In genomic region chr3:176872771-176873209, GRCh38 we compare ENCODE assay signal across 8 cellular contexts.
A peak's percentile ranks its signal among the peaks of the same experiment; 100 is the strongest.
DNase-seq lines count a peak whose midpoint lies in the region; ATAC-seq and TF ChIP-seq lines count a peak whose summit lies in the region.

No MANE protein-coding gene starts in this region.

- H3K4me3 ChIP-seq in heart right ventricle, result no peak overlapping the region
- no peak overlapping the region for H3K4me3 ChIP-seq in sigmoid colon

- H3K36me3 ChIP-seq in heart right ventricle (no peaks in the 10 kb centered on the region), sigmoid colon (no peaks in the 10 kb centered on the region)

- H3K27me3 ChIP-seq in heart right ventricle, result no peaks in the 10 kb centered on the region
- H3K27me3 ChIP-seq in sigmoid colon, result no peaks in the 10 kb centered on the region

- H3K4me1 ChIP-seq in heart right ventricle (peaks cover 0 to 11% (median 0%) of the 10 kb centered on the region in 9 donors), sigmoid colon (peaks cover 0 to 4% (median under 1%) of the 10 kb centered on the region in 4 donors)

- WGBS in heart right ventricle, 2 donors, result 11 to 14% methylated on average over 4 of the region's 4 CpGs
- 19 to 27% methylated on average over 4 of the region's 4 CpGs for WGBS in sigmoid colon, 2 donors

- TF ChIP-seq EP300 in sigmoid colon (IDR thresholded peaks at IDR 0.05), result no peak

- TF ChIP-seq CTCF in heart right ventricle (IDR thresholded peaks at IDR 0.05), result peak; percentile 52 to 80 (median 72)
- TF ChIP-seq CTCF in sigmoid colon (IDR thresholded peaks at IDR 0.05), result peak in 3 of 4 experiments; percentile 48 to 66 (median 48)

- TF ChIP-seq POLR2A in sigmoid colon (IDR thresholded peaks at IDR 0.05), result no peak

- intact Hi-C loops in heart right ventricle (cut with DNase I), result loop anchor here in 7 of 10 donors (1.0 to 10.0 kb wide), 8 partner anchors 60 to 1515 kb away; no protein-coding TSS in a partner anchor
- intact Hi-C loops in sigmoid colon (cut with DNase I), result loop anchor here (5.0 kb wide), 1 partner anchor 65 kb away; no protein-coding TSS in a partner anchor

- ATAC-seq in GM21390 (IDR thresholded peaks at IDR 0.05; ENCODE audit: unreplicated experiment), result peak; percentile 96
- peak; percentile 87 for ATAC-seq in HG03575 (IDR thresholded peaks at IDR 0.05; ENCODE audit: extremely low read depth, insufficient number of reproducible peaks, low FRiP score, unreplicated experiment)
- ATAC-seq in heart right ventricle, result peak in 7 of 8 donors; percentile 61 to 75 (median 75)

- no peak overlapping the region for H3K27ac ChIP-seq in heart right ventricle
- no peak overlapping the region for H3K27ac ChIP-seq in sigmoid colon

- H3K9me3 ChIP-seq in heart right ventricle (peaks cover 0 to 35% (median 0%) of the 10 kb centered on the region in 11 donors), sigmoid colon (peaks cover 0 to 4% (median 2%) of the 10 kb centered on the region in 4 donors)

- DNase-seq in Daoy (ENCODE audit: low read depth), result peak; percentile 57
- peak; percentile 43 for DNase-seq in RKO (ENCODE audit: low spot score)
- peak; percentile 25 for DNase-seq in activated gamma-delta T cell treated with anti-CD3 and anti-CD28 coated beads, Interleukin-2, amount 50 U/mL, for 16 hours (ENCODE audit: low read depth)
- peak in 1 of 2 donors; percentile 45 for DNase-seq in heart right ventricle
- no peak for DNase-seq in sigmoid colon
- no peak for DNase-seq in 8988T

Comparison
In these comparisons a context has a peak if more than half of its experiments do, and no peak if none do; other contexts are left out.
1. DNase-seq: peak in Daoy (single experiment), RKO (single experiment) and activated gamma-delta T cell treated with anti-CD3 and anti-CD28 coated beads, Interleukin-2, amount 50 U/mL, for 16 hours (single experiment); none in sigmoid colon (single experiment) and 8988T (single experiment).
2. Peak in every context shown above with its lines, with median percentiles within 50 percentile points of each other: ATAC-seq.